In genomic region chr1:81183157-81183952, GRCh38 we compare ENCODE assay signal across 26 cellular contexts.
"Had no signal": no experiment of that assay in that cellular context is flagged by ENCODE, and none has a peak within 500 bp of the region (broad histone marks: within the 10 kb centered on the region; RNA-seq: fewer than 3 reads in every experiment).

No MANE protein-coding gene starts in this region.

- H3K4me3 Mint-ChIP-seq: activated B cell treated with CpG ODN at 0.5 μM for 24 hours; activated CD4-positive, alpha-beta T cell treated with anti-CD3 and anti-CD28 coated beads for 36 hours; activated naive CD8-positive, alpha-beta T cell; activated T-cell treated with anti-CD3 and anti-CD28 coated beads, Interleukin-2, amount 50 U/mL, for 4 hours; dendritic cell treated with granulocyte-macrophage colony-stimulating factor and Interleukin-4, amounts not matched to agents 40 ng/mL and 50 ng/mL, for 4 days; natural killer cell had no signal

- H3K27ac ChIP-seq: adrenal gland, ascending aorta, brain microvascular endothelial cell, heart left ventricle, testis had no signal

- H3K27me3 ChIP-seq: adrenal gland, ascending aorta, brain microvascular endothelial cell, heart left ventricle, testis had no signal

- H3K36me3 Mint-ChIP-seq: activated naive CD8-positive, alpha-beta T cell had no signal

- H3K4me3 ChIP-seq: adrenal gland, ascending aorta, heart left ventricle, testis had no signal

- H3K4me1 ChIP-seq: ascending aorta, heart left ventricle, testis had no signal

- H3K36me3 ChIP-seq: adrenal gland, ascending aorta, brain microvascular endothelial cell, heart left ventricle had no signal

- H3K9me3 ChIP-seq: adrenal gland, ascending aorta, testis had no signal

- H3K27me3 Mint-ChIP-seq: activated B cell treated with CpG ODN at 0.5 μM for 24 hours; activated CD4-positive, alpha-beta T cell treated with anti-CD3 and anti-CD28 coated beads for 36 hours; activated naive CD8-positive, alpha-beta T cell; dendritic cell treated with granulocyte-macrophage colony-stimulating factor and Interleukin-4, amounts not matched to agents 40 ng/mL and 50 ng/mL, for 4 days; progenitor cell of endocrine pancreas had no signal

- ATAC-seq: activated CD4-positive, alpha-beta T cell treated with anti-CD3 and anti-CD28 coated beads for 36 hours; activated T-cell treated with anti-CD3 and anti-CD28 coated beads, Interleukin-2, amount 50 U/mL, for 4 hours; heart left ventricle; left ventricle myocardium superior; natural killer cell had no signal

- DNase-seq: activated B cell treated with CpG ODN at 0.5 μM for 24 hours; activated CD4-positive, alpha-beta T cell treated with anti-CD3 and anti-CD28 coated beads for 36 hours; activated CD4-positive, alpha-beta T cell treated with anti-CD3 and anti-CD28 coated beads, Interleukin-2, amount 50 U/mL, for 4 hours; activated CD8-positive, alpha-beta memory T cell treated with anti-CD3 and anti-CD28 coated beads, Interleukin-2, amount 50 U/mL, for 48 hours; activated naive CD4-positive, alpha-beta T cell; activated T-cell treated with anti-CD3 and anti-CD28 coated beads, Interleukin-2, amount 50 U/mL, for 4 hours; adrenal gland; brain microvascular endothelial cell; caudate nucleus; effector CD4-positive, alpha-beta T cell; heart left ventricle; left ventricle myocardium superior; mammary epithelial cell; midbrain; natural killer cell; retina; stimulated activated CD4-positive, alpha-beta T cell treated with anti-CD3 and anti-CD28 coated beads, Interleukin-2, amount 100 ng/mL, for 48 hours; stimulated activated CD8-positive, alpha-beta memory T cell treated with anti-CD3 and anti-CD28 coated beads, Interleukin-4, amount 100 ng/mL, for 48 hours; stimulated activated naive CD4-positive, alpha-beta T cell; testis; trophoblast cell had no signal

- H3K27ac Mint-ChIP-seq: activated B cell treated with CpG ODN at 0.5 μM for 24 hours; activated CD4-positive, alpha-beta T cell treated with anti-CD3 and anti-CD28 coated beads for 36 hours; activated naive CD8-positive, alpha-beta T cell; activated T-helper 2 cell treated with anti-CD3 and anti-CD28 coated beads, Interferon-gamma antibody, Interleukin-2, Interleukin-4, amounts not matched to agents 10 μg/mL and 5 μg/mL and 100 μg/mL, durations not matched to agents 14 hours and 24 hours and 36 hours; dendritic cell treated with granulocyte-macrophage colony-stimulating factor and Interleukin-4, amounts not matched to agents 40 ng/mL and 50 ng/mL, for 4 days; natural killer cell; progenitor cell of endocrine pancreas had no signal

- H3K4me1 Mint-ChIP-seq: activated B cell treated with CpG ODN at 0.5 μM for 24 hours; activated CD4-positive, alpha-beta T cell treated with anti-CD3 and anti-CD28 coated beads for 36 hours; natural killer cell had no signal
